ENCODE assay signal across 1 cellular context in genomic region chr11:122743949-122744876, GRCh38.
TF ChIP-seq lines count a peak whose summit lies in the region.

No MANE protein-coding gene starts in this region.

TF ChIP-seq in SK-N-SH, 30 proteins besides CTCF, POLR2A, EP300 and RAD21 (continued from another document):
- TF ChIP-seq ZBTB33 (IDR thresholded peaks at IDR 0.05; ENCODE audit: borderline replicate concordance, low read depth) (no peak), NRF1 (IDR thresholded peaks at IDR 0.05; ENCODE audit: low read depth, low read length) (no peak), GABPA (IDR thresholded peaks at IDR 0.05; ENCODE audit: low read depth) (no peak), FOXJ3 (CRISPR knock-in tag; IDR thresholded peaks at IDR 0.05) (no peak), IRF3 (IDR thresholded peaks at IDR 0.05; ENCODE audit: low read depth, low read length) (no peak)
